Comparison of ENCODE assay signal across 26 cellular contexts in genomic region chr7:158121441-158122045, GRCh38.
"Had no signal": no experiment of that assay in that cellular context is flagged by ENCODE, and none has a peak within 500 bp of the region (broad histone marks: within the 10 kb centered on the region; RNA-seq: fewer than 3 reads in every experiment).

No MANE protein-coding gene starts in this region.

- H3K9ac ChIP-seq: neural progenitor cell had no signal

- H3K27ac Mint-ChIP-seq: effector memory CD8-positive, alpha-beta T cell; naive thymus-derived CD4-positive, alpha-beta T cell; nephron; neural progenitor cell; stimulated activated effector memory CD8-positive, alpha-beta T cell treated with anti-CD3 and anti-CD28 coated beads, Interleukin-12 subunit alpha, Interleukin-12 subunit beta, amount 100 ng/mL, for 72 hours had no signal

- H2AFZ ChIP-seq: neural progenitor cell had no signal

- H3K4me3 Mint-ChIP-seq: effector memory CD8-positive, alpha-beta T cell; naive thymus-derived CD4-positive, alpha-beta T cell; nephron; neural progenitor cell; stimulated activated effector memory CD8-positive, alpha-beta T cell treated with anti-CD3 and anti-CD28 coated beads, Interleukin-12 subunit alpha, Interleukin-12 subunit beta, amount 100 ng/mL, for 72 hours had no signal

- H3K36me3 Mint-ChIP-seq: stimulated activated effector memory CD8-positive, alpha-beta T cell treated with anti-CD3 and anti-CD28 coated beads, Interleukin-12 subunit alpha, Interleukin-12 subunit beta, amount 100 ng/mL, for 72 hours had no signal

- DNase-seq: dermis blood vessel endothelial cell; effector memory CD8-positive, alpha-beta T cell; erythroblast; esophagus squamous epithelium; foreskin melanocyte; glutamatergic neuron; hypothalamus; mesenchymal stem cell; midbrain; naive thymus-derived CD4-positive, alpha-beta T cell; right cardiac atrium; stimulated activated CD4-positive, alpha-beta T cell treated with anti-CD3 and anti-CD28 coated beads, Interleukin-2, amount 100 ng/mL, for 24 hours; stimulated activated CD4-positive, alpha-beta T cell treated with anti-CD3 and anti-CD28 coated beads, Interleukin-4, amount 100 ng/mL, for 24 hours; stimulated activated naive CD4-positive, alpha-beta T cell treated with Interleukin-2 at 50 U/mL for 16 hours; upper lobe of left lung; uterus had no signal

- H3K27ac ChIP-seq: coronary artery, esophagus squamous epithelium, heart right ventricle, neural progenitor cell, psoas muscle, stomach, testis, tibial nerve, upper lobe of left lung, uterus had no signal

- H3K4me3 ChIP-seq: coronary artery, esophagus squamous epithelium, heart right ventricle, neural progenitor cell, psoas muscle, smooth muscle cell, stomach, testis, tibial nerve, upper lobe of left lung, uterus had no signal

- H3K4me1 Mint-ChIP-seq: naive thymus-derived CD4-positive, alpha-beta T cell; nephron; neural progenitor cell; stimulated activated effector memory CD8-positive, alpha-beta T cell treated with anti-CD3 and anti-CD28 coated beads, Interleukin-12 subunit alpha, Interleukin-12 subunit beta, amount 100 ng/mL, for 72 hours had no signal

- H3K4me1 ChIP-seq: esophagus squamous epithelium, heart right ventricle, neural progenitor cell, psoas muscle, stomach, testis, tibial nerve, upper lobe of left lung, uterus had no signal

- H3K27me3 ChIP-seq: esophagus squamous epithelium, heart right ventricle, neural progenitor cell, stomach, testis, tibial nerve, upper lobe of left lung, uterus had no signal

- H3K9me3 ChIP-seq: testis, uterus had no signal

- H3K36me3 ChIP-seq: esophagus squamous epithelium, heart right ventricle, stomach, tibial nerve, upper lobe of left lung, uterus had no signal

- H3K4me2 ChIP-seq: neural progenitor cell, smooth muscle cell had no signal
